Comparison of ENCODE assay signal across 1 cellular context in the genomic region with DNA sequence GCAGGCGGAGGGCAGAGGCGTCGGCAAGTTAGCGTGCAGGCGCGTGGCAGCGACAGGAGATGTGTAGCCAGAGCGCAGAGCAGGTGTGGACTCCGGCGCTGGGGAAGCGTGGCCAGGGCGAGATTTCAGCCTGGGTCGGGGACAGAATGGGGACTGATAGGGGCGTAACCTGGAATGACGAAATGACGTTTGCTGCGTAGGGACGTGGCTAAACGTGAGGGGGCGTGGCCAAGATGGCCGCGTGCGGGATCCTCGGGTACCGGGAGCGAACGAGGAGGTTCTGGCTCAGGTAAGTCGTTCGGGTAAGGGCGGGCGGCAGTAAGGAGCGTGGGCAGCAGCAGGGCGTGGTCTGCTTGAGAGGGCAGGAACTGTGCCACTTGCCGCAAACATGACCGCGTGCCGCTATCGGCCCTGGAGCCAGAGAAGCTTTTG.
TF ChIP-seq lines count a peak whose summit lies in the region.

No MANE protein-coding gene starts in this region.

TF ChIP-seq in HEK293, 187 proteins besides CTCF, POLR2A, EP300 and RAD21 (continued from another document and continues in another):
- TF ChIP-seq SCRT1 (tag by site-specific recombination; IDR thresholded peaks at IDR 0.05; ENCODE audit: borderline replicate concordance) (no peak), YY2 (tag by site-specific recombination; IDR thresholded peaks at IDR 0.05) (peak; percentile 87), ZNF623 (tag by site-specific recombination; IDR thresholded peaks at IDR 0.05) (no peak), ZNF596 (tag by site-specific recombination; IDR thresholded peaks at IDR 0.05) (no peak), ZNF747 (tag by site-specific recombination; IDR thresholded peaks at IDR 0.05) (no peak), ZNF654 (tag by site-specific recombination; IDR thresholded peaks at IDR 0.05; ENCODE audit: low read depth) (no peak), ATF2 (tag by site-specific recombination; IDR thresholded peaks at IDR 0.05; ENCODE audit: low read depth) (peak; percentile 51), ZNF416 (tag by site-specific recombination; IDR thresholded peaks at IDR 0.05) (no peak), RBAK (tag by site-specific recombination; IDR thresholded peaks at IDR 0.05) (no peak), PBX3 (CRISPR knock-in tag; IDR thresholded peaks at IDR 0.05) (0 out of 2 replicates have a peak, but pooled peaks have one; percentile 37), KLF16 (tag by site-specific recombination; IDR thresholded peaks at IDR 0.05) (peak; percentile 94), OSR2 (tag by site-specific recombination; IDR thresholded peaks at IDR 0.05) (no peak), ZXDB (tag by site-specific recombination; IDR thresholded peaks at IDR 0.05) (0 out of 2 replicates have a peak, but pooled peaks have one; percentile 46), ZNF501 (tag by site-specific recombination; IDR thresholded peaks at IDR 0.05) (no peak), ZNF629 (tag by site-specific recombination; IDR thresholded peaks at IDR 0.05) (peak; percentile 93), ZNF555 (tag by site-specific recombination; conservative IDR thresholded peaks at IDR 0.05) (no peak), ZNF571 (tag by site-specific recombination; IDR thresholded peaks at IDR 0.05) (no peak), ZSCAN23 (tag by site-specific recombination; IDR thresholded peaks at IDR 0.05) (no peak), ZBTB17 (tag by site-specific recombination; IDR thresholded peaks at IDR 0.05) (peak; percentile 80), ZNF791 (tag by site-specific recombination; IDR thresholded peaks at IDR 0.05) (no peak), ZBTB8A (tag by site-specific recombination; IDR thresholded peaks at IDR 0.05) (no peak), OVOL3 (tag by site-specific recombination; IDR thresholded peaks at IDR 0.05) (no peak), ZNF394 (tag by site-specific recombination; IDR thresholded peaks at IDR 0.05; ENCODE audit: borderline replicate concordance) (no peak), HOXD13 (CRISPR knock-in tag; IDR thresholded peaks at IDR 0.05; ENCODE audit: borderline replicate concordance) (no peak), ZNF24 (tag by site-specific recombination; IDR thresholded peaks at IDR 0.05) (no peak), KLF17 (tag by site-specific recombination; IDR thresholded peaks at IDR 0.05) (no peak), ZNF16 (tag by site-specific recombination; IDR thresholded peaks at IDR 0.05; ENCODE audit: low read depth) (no peak), ZNF292 (tag by site-specific recombination; IDR thresholded peaks at IDR 0.05; ENCODE audit: borderline replicate concordance, low read depth) (no peak), ZNF677 (tag by site-specific recombination; IDR thresholded peaks at IDR 0.05) (no peak), ZNF37A (tag by site-specific recombination; IDR thresholded peaks at IDR 0.05) (no peak), ZEB2 (tag by site-specific recombination; IDR thresholded peaks at IDR 0.05) (0 out of 2 replicates have a peak, but pooled peaks have one; percentile 15), ZNF341 (tag by site-specific recombination; IDR thresholded peaks at IDR 0.05; ENCODE audit: low read depth) (no peak), ZNF549 (tag by site-specific recombination; IDR thresholded peaks at IDR 0.05) (no peak), SP7 (tag by site-specific recombination; IDR thresholded peaks at IDR 0.05) (no peak), ZNF221 (tag by site-specific recombination; IDR thresholded peaks at IDR 0.05; ENCODE audit: borderline replicate concordance) (no peak), ZNF23 (tag by site-specific recombination; IDR thresholded peaks at IDR 0.05; ENCODE audit: borderline replicate concordance) (no peak), ZNF707 (tag by site-specific recombination; IDR thresholded peaks at IDR 0.05) (no peak), PRDM2 (tag by site-specific recombination; IDR thresholded peaks at IDR 0.05; ENCODE audit: borderline replicate concordance) (no peak), ZNF473 (tag by site-specific recombination; IDR thresholded peaks at IDR 0.05) (no peak), ZBTB1 (tag by site-specific recombination; IDR thresholded peaks at IDR 0.05) (no peak), GLI4 (tag by site-specific recombination; IDR thresholded peaks at IDR 0.05) (no peak), TRIM28 (IDR thresholded peaks at IDR 0.05; ENCODE audit: borderline replicate concordance, low read length) (no peak), MYNN (tag by site-specific recombination; IDR thresholded peaks at IDR 0.05; ENCODE audit: borderline replicate concordance) (no peak), ZNF391 (tag by site-specific recombination; IDR thresholded peaks at IDR 0.05; ENCODE audit: borderline replicate concordance, low read depth) (no peak), SP2 (tag by site-specific recombination; IDR thresholded peaks at IDR 0.05) (peak; percentile 78), ZNF133 (tag by site-specific recombination; IDR thresholded peaks at IDR 0.05) (no peak), ZNF350 (tag by site-specific recombination; IDR thresholded peaks at IDR 0.05) (no peak), GLIS1 (tag by site-specific recombination; IDR thresholded peaks at IDR 0.05) (no peak), ZNF560 (tag by site-specific recombination; IDR thresholded peaks at IDR 0.05; ENCODE audit: borderline replicate concordance) (no peak), ZNF184 (tag by site-specific recombination; IDR thresholded peaks at IDR 0.05) (no peak), ZNF114 (tag by site-specific recombination; IDR thresholded peaks at IDR 0.05) (no peak), ZNF324 (tag by site-specific recombination; IDR thresholded peaks at IDR 0.05) (no peak), ZNF366 (tag by site-specific recombination; conservative IDR thresholded peaks at IDR 0.05) (no peak), KLF10 (tag by site-specific recombination; IDR thresholded peaks at IDR 0.05) (peak; percentile 99), ZIC2 (tag by site-specific recombination; IDR thresholded peaks at IDR 0.05) (no peak), ZNF660 (tag by site-specific recombination; IDR thresholded peaks at IDR 0.05) (0 out of 2 replicates have a peak, but pooled peaks have one; percentile 43), ZNF433 (tag by site-specific recombination; IDR thresholded peaks at IDR 0.05; ENCODE audit: low read depth) (no peak), ZNF514 (tag by site-specific recombination; IDR thresholded peaks at IDR 0.05) (no peak), REST (tag by site-specific recombination; IDR thresholded peaks at IDR 0.05) (no peak)
- TF ChIP-seq, protein P1, sequence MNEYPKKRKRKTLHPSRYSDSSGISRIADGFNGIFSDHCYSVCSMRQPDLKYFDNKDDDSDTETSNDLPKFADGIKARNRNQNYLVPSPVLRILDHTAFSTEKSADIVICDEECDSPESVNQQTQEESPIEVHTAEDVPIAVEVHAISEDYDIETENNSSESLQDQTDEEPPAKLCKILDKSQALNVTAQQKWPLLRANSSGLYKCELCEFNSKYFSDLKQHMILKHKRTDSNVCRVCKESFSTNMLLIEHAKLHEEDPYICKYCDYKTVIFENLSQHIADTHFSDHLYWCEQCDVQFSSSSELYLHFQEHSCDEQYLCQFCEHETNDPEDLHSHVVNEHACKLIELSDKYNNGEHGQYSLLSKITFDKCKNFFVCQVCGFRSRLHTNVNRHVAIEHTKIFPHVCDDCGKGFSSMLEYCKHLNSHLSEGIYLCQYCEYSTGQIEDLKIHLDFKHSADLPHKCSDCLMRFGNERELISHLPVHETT (tag by site-specific recombination; IDR thresholded peaks at IDR 0.05), result 0 out of 2 replicates have a peak, but pooled peaks have one; percentile 6
